Comparison of ENCODE assay signal across 16 cellular contexts in the genomic region with DNA sequence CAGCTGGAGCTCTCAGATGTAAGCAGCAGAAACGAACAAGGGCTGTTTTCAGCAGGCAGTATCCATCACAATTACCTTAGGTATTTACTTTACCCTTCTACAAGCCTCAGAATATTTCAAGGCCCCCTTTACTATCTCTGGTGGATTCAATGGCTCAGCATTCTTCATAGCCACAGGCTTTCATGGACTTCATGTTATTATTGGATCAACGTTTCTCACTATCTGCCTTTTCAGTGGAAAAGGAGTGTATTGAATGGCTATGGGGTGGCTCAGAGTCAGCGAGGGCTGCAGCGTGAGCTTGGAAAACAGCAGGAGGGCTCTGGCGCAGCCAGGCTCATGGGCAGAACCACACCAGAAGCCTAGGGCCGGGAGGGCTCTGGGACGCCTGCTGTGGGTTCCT. TPM values are rescaled to one million over a fixed set of nuclear protein-coding genes. Genes with fewer than 3 reads are reported as not detected.
"Had no signal": no experiment of that assay in that cellular context is flagged by ENCODE, and none has a peak within 500 bp of the region (broad histone marks: within the 10 kb centered on the region; RNA-seq: fewer than 3 reads in every experiment).

No MANE protein-coding gene starts in this region.

- H3K4me3 ChIP-seq: esophagus muscularis mucosa, lower lobe of right lung, mucosa of descending colon, stomach, thyroid gland had no signal

- ATAC-seq: lower lobe of right lung; mucosa of descending colon; natural killer cell treated with Interleukin-12 subunit alpha and Interleukin-12 subunit beta and Interleukin-15 and Interleukin-18, amount 100 ng/mL, for 72 hours had no signal

- H3K9me3 ChIP-seq: esophagus muscularis mucosa, lower lobe of right lung, mucosa of descending colon, stomach, thyroid gland had no signal

- H3K27me3 ChIP-seq: esophagus muscularis mucosa, stomach, thyroid gland had no signal

- H3K36me3 ChIP-seq: esophagus muscularis mucosa, lower lobe of right lung, stomach, thyroid gland had no signal

- H3K4me3 Mint-ChIP-seq: natural killer cell treated with Interleukin-12 subunit alpha and Interleukin-12 subunit beta and Interleukin-15 and Interleukin-18, amount 100 ng/mL, for 72 hours had no signal

- DNase-seq: activated naive CD4-positive, alpha-beta T cell treated with anti-CD3 and anti-CD28 coated beads, Interleukin-2, amount 50 U/mL, for 16 hours; activated T-cell treated with anti-CD3 and anti-CD28 coated beads for 4 hours; amniotic stem cell; glutamatergic neuron; lower lobe of right lung; mucosa of descending colon; stimulated activated CD4-positive, alpha-beta T cell treated with anti-CD3 and anti-CD28 coated beads, Interleukin-4, amount 100 ng/mL, for 1 hour; stimulated activated CD8-positive, alpha-beta memory T cell treated with anti-CD3 and anti-CD28 coated beads, Interleukin-4, amount 100 ng/mL, for 48 hours; stomach; T1000; thyroid gland had no signal

- H3K36me3 Mint-ChIP-seq: natural killer cell treated with Interleukin-12 subunit alpha and Interleukin-12 subunit beta and Interleukin-15 and Interleukin-18, amount 100 ng/mL, for 72 hours had no signal

- H3K9me3 Mint-ChIP-seq: natural killer cell treated with Interleukin-12 subunit alpha and Interleukin-12 subunit beta and Interleukin-15 and Interleukin-18, amount 100 ng/mL, for 72 hours had no signal

- H3K27ac ChIP-seq: esophagus muscularis mucosa, lower lobe of right lung, stomach, thyroid gland had no signal

- FAIRE-seq: endometrium had no signal

- H3K27ac Mint-ChIP-seq: natural killer cell treated with Interleukin-12 subunit alpha and Interleukin-12 subunit beta and Interleukin-15 and Interleukin-18, amount 100 ng/mL, for 72 hours had no signal

RNA-seq across cellular contexts. Expression of a gene that starts 16.6 kb away (rescaled TPM):
- total RNA-seq: cerebellum; esophagus muscularis mucosa; lower lobe of right lung; natural killer cell treated with Interleukin-12 subunit alpha and Interleukin-12 subunit beta and Interleukin-15 and Interleukin-18, amount 100 ng/mL, for 72 hours; osteoblast; stomach; thyroid gland had no signal
